ENCODE assay signal across 1 cellular context in the genomic region with DNA sequence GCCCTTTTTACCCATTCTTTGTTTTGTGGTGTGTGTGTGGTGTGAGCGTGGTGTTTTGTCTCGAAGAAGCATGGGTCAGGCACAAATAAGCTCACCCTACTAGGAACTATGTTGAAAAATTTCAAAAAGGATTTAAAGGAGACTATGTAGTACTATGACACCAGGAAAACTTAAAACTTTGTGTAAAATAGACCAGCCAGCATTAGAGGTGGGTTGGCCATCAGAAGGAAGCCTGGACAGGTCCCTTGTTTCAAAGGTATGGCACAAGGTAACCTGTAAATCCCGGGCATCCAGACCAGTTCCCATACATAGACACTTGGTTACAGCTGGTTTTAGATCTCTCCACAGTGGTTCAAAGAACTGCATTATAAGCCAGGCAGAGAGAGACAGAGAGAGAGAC. TPM values are rescaled to one million over a fixed set of nuclear protein-coding genes. Genes with fewer than 3 reads are reported as not detected.
"Had no signal": no experiment of that assay in that cellular context is flagged by ENCODE, and none has a peak within 500 bp of the region (broad histone marks: within the 10 kb centered on the region; RNA-seq: fewer than 3 reads in every experiment).

No MANE protein-coding gene starts in this region.

RNA-seq across cellular contexts. Expression of gene SAMD3, which starts 38.8 kb away (rescaled TPM):
- total RNA-seq: gastrocnemius medialis had no signal
